13 cellular contexts compared by ENCODE assay signal in the genomic region with DNA sequence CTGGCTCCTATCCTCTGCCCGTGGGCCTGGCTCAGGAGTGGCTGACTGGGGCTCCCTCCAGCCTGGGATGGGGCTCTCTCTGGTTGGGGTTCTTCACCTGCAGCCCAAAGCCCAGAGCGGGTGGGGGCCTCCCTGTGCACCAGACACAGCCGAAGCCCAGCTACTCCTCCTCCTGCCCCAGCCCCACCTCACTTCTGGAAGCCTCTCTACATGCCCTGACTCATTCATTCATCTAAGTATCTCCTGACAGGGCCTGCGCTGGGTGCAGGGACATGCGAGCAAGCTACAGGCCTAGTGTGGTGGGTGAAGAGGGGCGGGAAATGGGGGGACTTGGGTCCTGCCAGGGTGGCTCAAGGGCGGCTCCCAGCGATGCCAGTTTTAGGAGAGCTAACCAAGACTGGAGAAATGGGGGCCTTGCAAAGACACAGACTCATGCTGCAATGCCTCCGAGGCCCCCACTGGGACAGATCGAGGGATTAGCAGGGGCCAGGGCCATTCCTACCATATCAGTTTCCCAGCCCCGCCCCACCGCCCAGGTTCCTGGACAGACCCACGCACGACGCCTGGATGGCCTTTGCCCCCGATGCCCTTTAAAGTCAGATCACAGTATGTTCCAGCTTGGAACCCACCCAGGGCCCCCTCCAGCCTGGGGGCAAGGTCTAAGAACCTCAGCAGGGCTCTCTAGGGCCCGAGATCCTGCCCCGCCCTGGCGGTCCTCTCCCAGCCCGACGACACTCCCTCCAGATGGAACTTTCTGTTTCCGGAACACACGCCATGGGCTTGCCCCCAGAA. TPM values are rescaled to one million over a fixed set of nuclear protein-coding genes. Genes with fewer than 3 reads are reported as not detected.
DNase-seq lines count a peak whose midpoint lies in the region; TF ChIP-seq lines count a peak whose summit lies in the region.
"Had no signal": no experiment of that assay in that cellular context is flagged by ENCODE, and none has a peak within 500 bp of the region (broad histone marks: within the 10 kb centered on the region; RNA-seq: fewer than 3 reads in every experiment).

No MANE protein-coding gene starts in this region.

- H3K27me3 ChIP-seq in duodenal mucosa (ENCODE audit: control insufficient read depth in 1 of 2, insufficient read depth in 2 of 2, low read length in 2 of 2) (no peaks in the 10 kb centered on the region), osteoblast (ENCODE audit: insufficient read depth, low read length) (no peaks in the 10 kb centered on the region)
- H3K27me3 ChIP-seq: upper lobe of right lung had no signal

- DNase-seq in GM03348 (ENCODE audit: low spot score) (peak; percentile 1), osteoblast (ENCODE audit: insufficient read length, low spot score, missing footprints) (peak; percentile 80), posterior vena cava (ENCODE audit: low spot score) (no peak), anterior cingulate cortex (lab: John Stamatoyannopoulos, UW) (no peak), T-helper 1 cell (no peak)
- DNase-seq: activated CD8-positive, alpha-beta memory T cell treated with anti-CD3 and anti-CD28 coated beads, Interleukin-2, amount 50 U/mL, for 48 hours; NCI-H748 treated with DMSO at 0.1 percent for 48 hours; OCI-M1; stimulated activated CD4-positive, alpha-beta T cell treated with anti-CD3 and anti-CD28 coated beads, Interleukin-12 subunit alpha, Interleukin-12 subunit beta, amount 100 ng/mL, for 4 hours; T1000; upper lobe of right lung had no signal

- intact Hi-C loops in posterior vena cava (cut with DNase I), result no loop called here

- H3K4me3 ChIP-seq in HEK293 (ENCODE audit: low read depth, low read length) (no peak overlapping the region), duodenal mucosa (ENCODE audit: low read depth in 1 of 2, low read length in 2 of 2) (no peak overlapping the region), osteoblast (ENCODE audit: insufficient read depth, low read length) (no peak overlapping the region)
- H3K4me3 ChIP-seq: upper lobe of right lung had no signal

- no peak overlapping the region for H3K27ac ChIP-seq in HEK293 (ENCODE audit: extremely low read depth, low read depth, low read length)
- peak overlapping the region; percentile 73 for H3K27ac ChIP-seq in duodenal mucosa (ENCODE audit: low read depth, low read length)
- H3K27ac ChIP-seq in osteoblast (ENCODE audit: low read depth, low read length), result no peak overlapping the region
- H3K27ac ChIP-seq: upper lobe of right lung had no signal

- peaks cover 11% of the 10 kb centered on the region for H3K79me2 ChIP-seq in osteoblast (ENCODE audit: insufficient read depth, low read length)

- H3K4me1 ChIP-seq in HEK293 (ENCODE audit: control insufficient read depth, insufficient read depth, low read length) (no peaks in the 10 kb centered on the region), duodenal mucosa (ENCODE audit: control insufficient read depth in 1 of 2, insufficient read depth in 2 of 2, low read length in 2 of 2) (peaks cover 40 to 41% of the 10 kb centered on the region in 2 donors), osteoblast (ENCODE audit: insufficient read depth, low read length) (peaks cover 10% of the 10 kb centered on the region)

- TF ChIP-seq CTCF in HEK293 (tag by site-specific recombination; IDR thresholded peaks at IDR 0.05), result no peak
- TF ChIP-seq CTCF in osteoblast (IDR thresholded peaks at IDR 0.05; ENCODE audit: extremely low read depth, low read depth, low read length), result no peak

- CTCF ChIA-PET in HEK293 (lab: Yijun Ruan, JAX), result interaction anchor here (0.6 to 0.8 kb wide), 2 partner anchors 31 to 102 kb away, joined by 4 to 5 read pairs; no protein-coding TSS in a partner anchor

- peak overlapping the region; percentile 38 to 60 for H3K9ac ChIP-seq in duodenal mucosa (ENCODE audit: low read depth in 1 of 2, low read length in 2 of 2)

- no peaks in the 10 kb centered on the region for H3K9me3 ChIP-seq in HEK293 (ENCODE audit: control insufficient read depth, insufficient read depth, low read depth, low read length)
- H3K9me3 ChIP-seq in duodenal mucosa (ENCODE audit: control insufficient read depth in 1 of 2, low read length in 2 of 2), result no peaks in the 10 kb centered on the region
- H3K9me3 ChIP-seq in osteoblast (ENCODE audit: low read depth, low read length), result no peaks in the 10 kb centered on the region
- H3K9me3 ChIP-seq: upper lobe of right lung had no signal

- H3K36me3 ChIP-seq in HEK293 (ENCODE audit: control insufficient read depth in 2 of 2, insufficient read depth in 1 of 2, low read length in 2 of 2) (peaks cover 10 to 89% of the 10 kb centered on the region in 2 experiments; a peak in 2 of 3 replicates), duodenal mucosa (ENCODE audit: control insufficient read depth in 1 of 2, insufficient read depth in 2 of 2, low read length in 2 of 2) (peaks cover 9 to 46% of the 10 kb centered on the region in 2 donors), osteoblast (ENCODE audit: insufficient read depth, low read length) (peaks cover 23% of the 10 kb centered on the region)

- H2AFZ ChIP-seq in osteoblast (ENCODE audit: low read length), result no peak overlapping the region

- no peak overlapping the region for H3K4me2 ChIP-seq in osteoblast (ENCODE audit: insufficient read depth, low read length)

- H4K20me1 ChIP-seq in osteoblast (ENCODE audit: insufficient read depth, low read length), result no peaks in the 10 kb centered on the region

- POLR2A ChIA-PET in HEK293 (lab: Yijun Ruan, JAX), result interaction anchor here (1.9 kb wide), 1 partner anchor 30 kb away, joined by 10 read pairs; the partner anchor contains the start of gene JUND

TF ChIP-seq in HEK293, 187 proteins besides CTCF, POLR2A, EP300 and RAD21:
- TF ChIP-seq ZFP69B (tag by site-specific recombination; IDR thresholded peaks at IDR 0.05), result no peak
- TF ChIP-seq ZNF394 (tag by site-specific recombination; IDR thresholded peaks at IDR 0.05; ENCODE audit: borderline replicate concordance), result peak; percentile 71; the same call in 1 of the 2 replicates

RNA-seq across cellular contexts. Expression of gene LSM4, which starts 12.6 kb away (rescaled TPM):
- total RNA-seq in osteoblast (74.3 and 74.6 TPM in 2 replicates), posterior vena cava (10 to 100 TPM; 44.4 to 46.9 TPM)

RNA-seq across cellular contexts. Expression of gene JUND, which starts 28.9 kb away (rescaled TPM):
- total RNA-seq in osteoblast, result 170 and 172 TPM in 2 replicates
- total RNA-seq in posterior vena cava, result 100 to 1,000 TPM; 192 to 231 TPM

RNA-seq across cellular contexts. Expression of gene PGPEP1, which starts 30.1 kb away (rescaled TPM):
- total RNA-seq in osteoblast (31.1 and 56.3 TPM in 2 replicates), posterior vena cava (10 to 100 TPM; 42.8 to 48.6 TPM)

RNA-seq across cellular contexts. Expression of gene IQCN, which starts 36.1 kb away (rescaled TPM):
- total RNA-seq in osteoblast (2.5 and 3.5 TPM in 2 replicates), posterior vena cava (1 to 10 TPM; 2.6 to 4.9 TPM)

Comparison
In these comparisons a context has a peak if more than half of its experiments do, and no peak if none do; other contexts are left out.
1. DNase-seq: peak in GM03348 (single experiment) and osteoblast (single experiment); none in posterior vena cava (single experiment), anterior cingulate cortex (0 of 58) and T-helper 1 cell (0 of 5).